In the genomic region with DNA sequence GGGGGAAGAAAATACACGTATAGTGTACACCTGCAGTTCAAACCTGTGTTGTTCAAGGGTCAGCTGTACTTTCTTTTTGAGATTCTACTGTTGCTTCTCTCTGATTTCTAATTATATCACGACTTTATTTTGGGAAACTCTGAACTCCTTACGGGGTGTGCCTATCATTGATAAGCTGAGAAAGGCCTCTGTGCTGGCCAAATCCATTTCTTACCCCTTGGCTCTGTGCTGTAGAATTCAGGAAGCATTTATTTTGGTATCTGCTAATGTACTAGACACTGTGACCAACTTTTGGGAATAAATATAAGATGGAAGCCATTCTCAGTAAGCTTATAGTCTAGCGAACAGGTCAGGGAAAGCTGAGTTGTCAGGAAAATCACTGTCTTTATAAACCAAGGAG, we compare ENCODE assay signal across 29 cellular contexts.
"Had no signal": no experiment of that assay in that cellular context is flagged by ENCODE, and none has a peak within 500 bp of the region (broad histone marks: within the 10 kb centered on the region; RNA-seq: fewer than 3 reads in every experiment).

No MANE protein-coding gene starts in this region.

- H3K4me1 Mint-ChIP-seq: nephron had no signal

- H3K36me3 ChIP-seq: esophagus muscularis mucosa, neural progenitor cell, spleen, thoracic aorta, tibial nerve, upper lobe of left lung, uterus had no signal

- H3K36me3 Mint-ChIP-seq: mesothelial cell of epicardium, neural progenitor cell had no signal

- H2AFZ ChIP-seq: neural progenitor cell, parathyroid adenoma had no signal

- H3K27me3 ChIP-seq: esophagus muscularis mucosa, neural progenitor cell, spleen, tibial nerve, upper lobe of left lung, uterus had no signal

- H3K4me3 ChIP-seq: coronary artery, esophagus muscularis mucosa, lung, neural progenitor cell, skin epidermis, spleen, thoracic aorta, tibial nerve, upper lobe of left lung, uterus had no signal

- DNase-seq: dermis blood vessel endothelial cell; effector memory CD4-positive, alpha-beta T cell; foreskin melanocyte; glutamatergic neuron; hypothalamus; immature natural killer cell; islet precursor cell; kidney glomerular epithelial cell; left colon; mesenchymal stem cell; naive thymus-derived CD4-positive, alpha-beta T cell; spleen; stimulated activated CD4-positive, alpha-beta T cell treated with anti-CD3 and anti-CD28 coated beads, Interleukin-4, amount 100 ng/mL, for 4 hours; stimulated activated naive B cell treated with anti-CD40 and anti-IgM and Interleukin-4, amounts not matched to agents 10 μg/mL and 1 μg/mL and 100 μg/mL, for 72 hours; upper lobe of left lung; uterus had no signal

- H3K9ac ChIP-seq: neural progenitor cell, parathyroid adenoma had no signal

- H3K27ac Mint-ChIP-seq: immature natural killer cell; mesothelial cell of epicardium; naive thymus-derived CD4-positive, alpha-beta T cell; nephron; neural progenitor cell; progenitor cell of endocrine pancreas; stimulated activated naive CD8-positive, alpha-beta T cell treated with anti-CD3 and anti-CD28 coated beads, Interleukin-15, Interleukin-2, amounts not matched to agents 100 ng/mL and 50 ng/mL, for 24 hours had no signal

- ATAC-seq: naive thymus-derived CD4-positive, alpha-beta T cell had no signal

- H3K4me1 ChIP-seq: upper lobe of left lung, uterus had no signal

- H3K27ac ChIP-seq: coronary artery, esophagus muscularis mucosa, neural progenitor cell, parathyroid adenoma, skin epidermis, spleen, thoracic aorta, tibial nerve, upper lobe of left lung, uterus had no signal

- H3K79me2 ChIP-seq: parathyroid adenoma had no signal

- H3K4me2 ChIP-seq: neural progenitor cell had no signal

- H3K4me3 Mint-ChIP-seq: immature natural killer cell; mesothelial cell of epicardium; naive thymus-derived CD4-positive, alpha-beta T cell; nephron; neural progenitor cell; stimulated activated naive CD8-positive, alpha-beta T cell treated with anti-CD3 and anti-CD28 coated beads, Interleukin-15, Interleukin-2, amounts not matched to agents 100 ng/mL and 50 ng/mL, for 24 hours had no signal

- H3K27me3 Mint-ChIP-seq: naive thymus-derived CD4-positive, alpha-beta T cell; progenitor cell of endocrine pancreas; stimulated activated naive B cell treated with anti-CD40 and anti-IgM and Interleukin-4, amounts not matched to agents 10 μg/mL and 1 μg/mL and 100 μg/mL, for 72 hours; stimulated activated naive CD8-positive, alpha-beta T cell treated with anti-CD3 and anti-CD28 coated beads, Interleukin-15, Interleukin-2, amounts not matched to agents 100 ng/mL and 50 ng/mL, for 24 hours had no signal

- FAIRE-seq: endothelial cell of umbilical vein had no signal

- H3K9me3 ChIP-seq: esophagus muscularis mucosa, spleen, thoracic aorta, tibial nerve, upper lobe of left lung, uterus had no signal

- H3K9me3 Mint-ChIP-seq: immature natural killer cell; mesothelial cell of epicardium; naive thymus-derived CD4-positive, alpha-beta T cell; nephron; neural progenitor cell; stimulated activated naive CD8-positive, alpha-beta T cell treated with anti-CD3 and anti-CD28 coated beads, Interleukin-15, Interleukin-2, amounts not matched to agents 100 ng/mL and 50 ng/mL, for 24 hours had no signal
